Comparison of ENCODE assay signal across 16 cellular contexts in the genomic region with DNA sequence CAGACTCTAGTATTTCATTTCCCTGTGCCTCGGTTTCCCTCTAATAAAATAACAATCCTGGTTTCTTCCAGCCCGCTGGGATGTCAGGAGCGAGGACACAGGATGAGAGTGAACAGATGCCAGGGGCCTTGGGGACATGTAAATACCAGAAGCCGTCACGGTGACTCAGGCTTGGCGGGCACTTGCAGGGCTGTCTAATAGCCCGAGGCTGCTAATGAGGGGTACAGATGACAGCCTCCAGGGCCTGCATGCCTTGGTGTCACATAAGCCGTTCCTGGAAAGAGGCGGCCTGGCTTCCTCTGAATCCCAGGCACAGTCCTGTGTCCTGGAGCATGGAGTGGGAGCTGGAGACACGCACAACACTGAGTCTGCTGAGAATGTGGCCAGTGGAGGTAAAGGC. TPM values are rescaled to one million over a fixed set of nuclear protein-coding genes. Genes with fewer than 3 reads are reported as not detected.
A peak's percentile ranks its signal among the peaks of the same experiment; 100 is the strongest.
DNase-seq lines count a peak whose midpoint lies in the region; ATAC-seq and TF ChIP-seq lines count a peak whose summit lies in the region.
"Had no signal": no experiment of that assay in that cellular context is flagged by ENCODE, and none has a peak within 500 bp of the region (broad histone marks: within the 10 kb centered on the region; RNA-seq: fewer than 3 reads in every experiment).

No MANE protein-coding gene starts in this region.

- H3K9ac ChIP-seq in smooth muscle cell (ENCODE audit: low read depth), result no peak overlapping the region

- H3K9me3 ChIP-seq in smooth muscle cell (replicated peaks; ENCODE audit: low read depth), result no peaks in the 10 kb centered on the region

- H3K79me2 ChIP-seq in smooth muscle cell (ENCODE audit: low read depth), result no peaks in the 10 kb centered on the region

- H4K20me1 ChIP-seq in smooth muscle cell (ENCODE audit: low read depth), result no peaks in the 10 kb centered on the region

- H3K27me3 Mint-ChIP-seq in brain (no peaks in the 10 kb centered on the region), WTC11 (ENCODE audit: low read depth) (no peaks in the 10 kb centered on the region)
- H3K27me3 Mint-ChIP-seq in activated CD4-positive, alpha-beta T cell treated with anti-CD3 and anti-CD28 coated beads, Interleukin-2, amount 10 ng/mL, durations not matched to agents 7 days and 5 days, result no peaks in the 10 kb centered on the region
- H3K27me3 Mint-ChIP-seq: activated B cell treated with CpG ODN at 0.5 μM for 24 hours; activated naive CD8-positive, alpha-beta T cell treated with anti-CD3 and anti-CD28 coated beads for 36 hours; naive B cell had no signal

- peaks cover 17% of the 10 kb centered on the region for H3F3A ChIP-seq in smooth muscle cell (ENCODE audit: low read depth)

- no peak overlapping the region for H3K4me3 ChIP-seq in smooth muscle cell

- ATAC-seq in WTC11, result no peak
- ATAC-seq: left colon had no signal

- H3K36me3 Mint-ChIP-seq in brain (peaks cover 20% of the 10 kb centered on the region), WTC11 (no peaks in the 10 kb centered on the region)
- H3K36me3 Mint-ChIP-seq in activated CD4-positive, alpha-beta T cell treated with anti-CD3 and anti-CD28 coated beads, Interleukin-2, amount 10 ng/mL, durations not matched to agents 7 days and 5 days (ENCODE audit: low read depth), result no peaks in the 10 kb centered on the region

- TF ChIP-seq CTCF in brain (conservative IDR thresholded peaks at IDR 0.05) (no peak), smooth muscle cell (IDR thresholded peaks at IDR 0.05; ENCODE audit: borderline replicate concordance, insufficient read depth, poor library complexity, severe bottlenecking) (no peak), WTC11 (IDR thresholded peaks at IDR 0.05) (no peak)

- no peaks in the 10 kb centered on the region for H3K27me3 ChIP-seq in smooth muscle cell (ENCODE audit: low read depth)

- H3K36me3 ChIP-seq in smooth muscle cell (ENCODE audit: low read depth), result no peaks in the 10 kb centered on the region

- H3K4me3 Mint-ChIP-seq in brain, result no peak overlapping the region
- no peak overlapping the region for H3K4me3 Mint-ChIP-seq in activated CD4-positive, alpha-beta T cell treated with anti-CD3 and anti-CD28 coated beads, Interleukin-2, amount 10 ng/mL, durations not matched to agents 7 days and 5 days
- H3K4me3 Mint-ChIP-seq in WTC11, result no peak overlapping the region
- H3K4me3 Mint-ChIP-seq: activated B cell treated with CpG ODN at 0.5 μM for 24 hours; activated naive CD8-positive, alpha-beta T cell treated with anti-CD3 and anti-CD28 coated beads for 36 hours; naive B cell had no signal

- H3K4me2 ChIP-seq in smooth muscle cell, result peak overlapping the region; percentile 1

- POLR2A ChIA-PET in activated CD4-positive, alpha-beta T cell treated with anti-CD3 and anti-CD28 coated beads, Interleukin-2, amount 10 ng/mL, durations not matched to agents 7 days and 5 days (lab: Charles Lee), result no interaction called here
- POLR2A ChIA-PET in WTC11 (lab: Charles Lee), result no interaction called here

- H3K9me3 Mint-ChIP-seq in brain (no peaks in the 10 kb centered on the region), WTC11 (no peaks in the 10 kb centered on the region)
- H3K9me3 Mint-ChIP-seq in activated CD4-positive, alpha-beta T cell treated with anti-CD3 and anti-CD28 coated beads, Interleukin-2, amount 10 ng/mL, durations not matched to agents 7 days and 5 days, result no peaks in the 10 kb centered on the region
- H3K9me3 Mint-ChIP-seq: activated B cell treated with CpG ODN at 0.5 μM for 24 hours; activated naive CD8-positive, alpha-beta T cell treated with anti-CD3 and anti-CD28 coated beads for 36 hours; naive B cell had no signal

- 33% methylated on average over 10 of the region's 10 CpGs for WGBS in smooth muscle cell (ENCODE audit: low lambda C conversion rate)

- H2AFZ ChIP-seq in smooth muscle cell (ENCODE audit: low read depth), result no peak overlapping the region

- DNase-seq in NCI-H1694 treated with DMSO at 0.1 percent for 48 hours (lab: John Stamatoyannopoulos, UW), result peak; percentile 95
- DNase-seq in islet precursor cell, result peak; percentile 77
- DNase-seq in smooth muscle cell (lab: John Stamatoyannopoulos, UW; ENCODE audit: unreplicated experiment), result no peak
- no peak for DNase-seq in activated CD4-positive, alpha-beta T cell treated with anti-CD3 and anti-CD28 coated beads, Interleukin-2, amount 10 ng/mL, durations not matched to agents 7 days and 5 days
- DNase-seq in NCI-H2081 treated with DMSO at 0.1 percent for 48 hours (lab: John Stamatoyannopoulos, UW), result no peak
- no peak for DNase-seq in WTC11 (ENCODE audit: low spot score)
- no peak for DNase-seq in midbrain (lab: John Stamatoyannopoulos, UW)
- DNase-seq: activated B cell treated with CpG ODN at 0.5 μM for 24 hours; activated CD8-positive, alpha-beta memory T cell treated with anti-CD3 and anti-CD28 coated beads, Interleukin-2, amount 50 U/mL, for 48 hours; activated naive CD8-positive, alpha-beta T cell treated with anti-CD3 and anti-CD28 coated beads for 36 hours; AML-193; naive B cell; stimulated activated naive CD4-positive, alpha-beta T cell treated with Interleukin-2 at 50 U/mL for 16 hours had no signal

- peaks cover 11% of the 10 kb centered on the region for H3K4me1 ChIP-seq in smooth muscle cell (ENCODE audit: low read depth)

- H3K27ac Mint-ChIP-seq in brain (peak overlapping the region in 4 of 5 experiments; percentile 38 to 82 (median 63)), WTC11 (no peak overlapping the region; the same call in 1 of the 2 replicates)
- H3K27ac Mint-ChIP-seq in activated CD4-positive, alpha-beta T cell treated with anti-CD3 and anti-CD28 coated beads, Interleukin-2, amount 10 ng/mL, durations not matched to agents 7 days and 5 days, result no peak overlapping the region
- H3K27ac Mint-ChIP-seq: activated B cell treated with CpG ODN at 0.5 μM for 24 hours; activated naive CD8-positive, alpha-beta T cell treated with anti-CD3 and anti-CD28 coated beads for 36 hours had no signal

- H3K27ac ChIP-seq in smooth muscle cell (ENCODE audit: low read depth), result peak overlapping the region; percentile 31
- H3K27ac ChIP-seq: epithelial cell of prostate had no signal

- CTCF ChIA-PET in activated CD4-positive, alpha-beta T cell treated with anti-CD3 and anti-CD28 coated beads, Interleukin-2, amount 10 ng/mL, durations not matched to agents 7 days and 5 days (lab: Charles Lee), result no interaction called here
- CTCF ChIA-PET in WTC11 (lab: Charles Lee), result no interaction called here

- H3K4me1 Mint-ChIP-seq in brain, result peaks cover 40% of the 10 kb centered on the region
- no peaks in the 10 kb centered on the region for H3K4me1 Mint-ChIP-seq in activated CD4-positive, alpha-beta T cell treated with anti-CD3 and anti-CD28 coated beads, Interleukin-2, amount 10 ng/mL, durations not matched to agents 7 days and 5 days
- H3K4me1 Mint-ChIP-seq in WTC11, result peaks cover 3% of the 10 kb centered on the region
- H3K4me1 Mint-ChIP-seq: activated B cell treated with CpG ODN at 0.5 μM for 24 hours; activated naive CD8-positive, alpha-beta T cell treated with anti-CD3 and anti-CD28 coated beads for 36 hours; naive B cell had no signal

TF ChIP-seq in WTC11, 78 proteins besides CTCF, POLR2A, EP300 and RAD21:
- TF ChIP-seq KAT7 (CRISPR knock-in tag; IDR thresholded peaks at IDR 0.05; ENCODE audit: borderline replicate concordance), result no peak
- no peak for TF ChIP-seq OVOL2 (CRISPR knock-in tag; IDR thresholded peaks at IDR 0.05; ENCODE audit: borderline replicate concordance)
- no peak for TF ChIP-seq NR2C2 (CRISPR knock-in tag; IDR thresholded peaks at IDR 0.05)
- TF ChIP-seq SMAD4 (CRISPR knock-in tag; IDR thresholded peaks at IDR 0.05), result no peak
- TF ChIP-seq, protein P1, sequence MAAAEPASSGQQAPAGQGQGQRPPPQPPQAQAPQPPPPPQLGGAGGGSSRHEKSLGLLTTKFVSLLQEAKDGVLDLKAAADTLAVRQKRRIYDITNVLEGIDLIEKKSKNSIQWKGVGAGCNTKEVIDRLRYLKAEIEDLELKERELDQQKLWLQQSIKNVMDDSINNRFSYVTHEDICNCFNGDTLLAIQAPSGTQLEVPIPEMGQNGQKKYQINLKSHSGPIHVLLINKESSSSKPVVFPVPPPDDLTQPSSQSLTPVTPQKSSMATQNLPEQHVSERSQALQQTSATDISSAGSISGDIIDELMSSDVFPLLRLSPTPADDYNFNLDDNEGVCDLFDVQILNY (CRISPR knock-in tag; IDR thresholded peaks at IDR 0.05), result no peak
- TF ChIP-seq IRF1 (CRISPR knock-in tag; IDR thresholded peaks at IDR 0.05), result no peak
- TF ChIP-seq FOXJ3 (CRISPR knock-in tag; IDR thresholded peaks at IDR 0.05; ENCODE audit: borderline replicate concordance), result no peak
- no peak for TF ChIP-seq CREM (CRISPR knock-in tag; IDR thresholded peaks at IDR 0.05)
- no peak for TF ChIP-seq GRHL2 (CRISPR knock-in tag; IDR thresholded peaks at IDR 0.05; ENCODE audit: insufficient replicate concordance, severe bottlenecking)
- no peak for TF ChIP-seq TEAD1 (CRISPR knock-in tag; IDR thresholded peaks at IDR 0.05)

RNA-seq across cellular contexts. Expression of gene HS1BP3, which starts 28.2 kb away (rescaled TPM):
- 46.7 TPM for polyA plus RNA-seq in brain (ENCODE audit: insufficient read depth, low read depth, low replicate concordance)
- 9.3 and 12.7 TPM in 2 replicates for total RNA-seq in smooth muscle cell
- polyA plus RNA-seq in smooth muscle cell, result 20.1 and 20.4 TPM in 2 replicates
- total RNA-seq in activated CD4-positive, alpha-beta T cell treated with anti-CD3 and anti-CD28 coated beads, Interleukin-2, amount 10 ng/mL, durations not matched to agents 7 days and 5 days, result 10 to 100 TPM; 14.1 to 14.4 TPM
- total RNA-seq in WTC11 (2021), result 17.9 to 20.1 TPM (median 19.8 TPM) in 3 replicates

RNA-seq across cellular contexts. Expression of gene GDF7, which starts 44.2 kb away (rescaled TPM):
- polyA plus RNA-seq in brain (ENCODE audit: insufficient read depth, low read depth, low replicate concordance) (0.10 TPM), smooth muscle cell (not detected in 2 replicates)
- total RNA-seq in smooth muscle cell (under 0.01 and 0.27 TPM in 2 replicates), WTC11 (2021) (0.18 to 0.55 TPM (median 0.23 TPM) in 3 replicates)
- not detected for total RNA-seq in activated CD4-positive, alpha-beta T cell treated with anti-CD3 and anti-CD28 coated beads, Interleukin-2, amount 10 ng/mL, durations not matched to agents 7 days and 5 days
- total RNA-seq: activated naive CD8-positive, alpha-beta T cell treated with anti-CD3 and anti-CD28 coated beads for 36 hours had no signal

Comparison
In these comparisons a context has a peak if more than half of its experiments do, and no peak if none do; other contexts are left out.
1. DNase-seq: peak in NCI-H1694 treated with DMSO at 0.1 percent for 48 hours (single experiment) and islet precursor cell (single experiment); none in smooth muscle cell (single experiment), activated CD4-positive, alpha-beta T cell treated with anti-CD3 and anti-CD28 coated beads, Interleukin-2, amount 10 ng/mL, durations not matched to agents 7 days and 5 days (single experiment), NCI-H2081 treated with DMSO at 0.1 percent for 48 hours (single experiment), WTC11 (single experiment) and midbrain (single experiment).
2. H3K27ac Mint-ChIP-seq: peak in brain (4 of 5); none in activated CD4-positive, alpha-beta T cell treated with anti-CD3 and anti-CD28 coated beads, Interleukin-2, amount 10 ng/mL, durations not matched to agents 7 days and 5 days (single experiment) and WTC11 (single experiment).